8 cellular contexts compared by ENCODE assay signal in genomic region chr19:46716013-46716671, GRCh38. TPM values are rescaled to one million over a fixed set of nuclear protein-coding genes. Genes with fewer than 3 reads are reported as not detected.
DNase-seq lines count a peak whose midpoint lies in the region; ATAC-seq and TF ChIP-seq lines count a peak whose summit lies in the region.

No MANE protein-coding gene starts in this region.

- no peak for DNase-seq in activated CD4-positive, alpha-beta T cell treated with anti-CD3 and anti-CD28 coated beads, Interleukin-2, amount 10 ng/mL, durations not matched to agents 7 days and 5 days
- DNase-seq in activated CD4-positive, alpha-beta T cell treated with anti-CD3 and anti-CD28 coated beads, Interleukin-2, amount 50 U/mL, for 4 hours = no peak
- DNase-seq in activated CD8-positive, alpha-beta T cell treated with anti-CD3 and anti-CD28 coated beads for 36 hours = peak; percentile 48
- no peak for DNase-seq in heart right ventricle
- peak; percentile 77 for DNase-seq in sigmoid colon
- no peak for DNase-seq in Kasumi-1 (lab: John Stamatoyannopoulos, UW)

- no peak for TF ChIP-seq EP300 in sigmoid colon (IDR thresholded peaks at IDR 0.05)

- H3K36me3 ChIP-seq in heart right ventricle (peaks cover 0 to 44% (median 16%) of the 10 kb centered on the region in 9 donors), sigmoid colon (peaks cover 0 to 14% (median 11%) of the 10 kb centered on the region in 4 donors)

- H3K9me3 ChIP-seq in heart right ventricle (no peaks in the 10 kb centered on the region), sigmoid colon (no peaks in the 10 kb centered on the region)

- 2% methylated on average over 40 to 42 of the region's 42 CpGs for WGBS in heart right ventricle, 2 donors
- 1% methylated on average over 42 of the region's 42 CpGs for WGBS in sigmoid colon, 2 donors

- peak overlapping the region; percentile 96 for H3K27ac Mint-ChIP-seq in activated CD4-positive, alpha-beta T cell treated with anti-CD3 and anti-CD28 coated beads, Interleukin-2, amount 10 ng/mL, durations not matched to agents 7 days and 5 days
- peak overlapping the region; percentile 94 for H3K27ac Mint-ChIP-seq in activated CD8-positive, alpha-beta T cell treated with anti-CD3 and anti-CD28 coated beads for 36 hours

- TF ChIP-seq POLR2A in sigmoid colon (IDR thresholded peaks at IDR 0.05) = no peak

- ATAC-seq in activated CD8-positive, alpha-beta T cell treated with anti-CD3 and anti-CD28 coated beads for 36 hours = no peak
- ATAC-seq in heart right ventricle (no peak), GM21447 (IDR thresholded peaks at IDR 0.05; ENCODE audit: unreplicated experiment) (no peak), HG03457 (IDR thresholded peaks at IDR 0.05; ENCODE audit: unreplicated experiment) (no peak)

- peaks cover 52% of the 10 kb centered on the region for H3K36me3 Mint-ChIP-seq in activated CD4-positive, alpha-beta T cell treated with anti-CD3 and anti-CD28 coated beads, Interleukin-2, amount 10 ng/mL, durations not matched to agents 7 days and 5 days (ENCODE audit: low read depth)
- peaks cover 29% of the 10 kb centered on the region for H3K36me3 Mint-ChIP-seq in activated CD8-positive, alpha-beta T cell treated with anti-CD3 and anti-CD28 coated beads for 36 hours (ENCODE audit: low read depth)

- peak overlapping the region; percentile 94 for H3K4me3 Mint-ChIP-seq in activated CD4-positive, alpha-beta T cell treated with anti-CD3 and anti-CD28 coated beads, Interleukin-2, amount 10 ng/mL, durations not matched to agents 7 days and 5 days
- peak overlapping the region; percentile 86 for H3K4me3 Mint-ChIP-seq in activated CD8-positive, alpha-beta T cell treated with anti-CD3 and anti-CD28 coated beads for 36 hours

- no peaks in the 10 kb centered on the region for H3K27me3 ChIP-seq in heart right ventricle
- no peaks in the 10 kb centered on the region for H3K27me3 ChIP-seq in sigmoid colon

- H3K4me3 ChIP-seq in heart right ventricle = peak overlapping the region; percentile 48 to 97 (median 84)
- H3K4me3 ChIP-seq in sigmoid colon = peak overlapping the region; percentile 71 to 86 (median 80)

- H3K9me3 Mint-ChIP-seq in activated CD4-positive, alpha-beta T cell treated with anti-CD3 and anti-CD28 coated beads, Interleukin-2, amount 10 ng/mL, durations not matched to agents 7 days and 5 days = no peaks in the 10 kb centered on the region
- no peaks in the 10 kb centered on the region for H3K9me3 Mint-ChIP-seq in activated CD8-positive, alpha-beta T cell treated with anti-CD3 and anti-CD28 coated beads for 36 hours

- intact Hi-C loops in activated CD8-positive, alpha-beta T cell treated with anti-CD3 and anti-CD28 coated beads for 36 hours (cut with micrococcal nuclease) = no loop called here
- intact Hi-C loops in heart right ventricle (cut with DNase I) = no loop called here
- intact Hi-C loops in sigmoid colon (cut with DNase I) = no loop called here

- POLR2A ChIA-PET in activated CD4-positive, alpha-beta T cell treated with anti-CD3 and anti-CD28 coated beads, Interleukin-2, amount 10 ng/mL, durations not matched to agents 7 days and 5 days (lab: Charles Lee) = no interaction called here
- POLR2A ChIA-PET in activated CD8-positive, alpha-beta T cell treated with anti-CD3 and anti-CD28 coated beads for 36 hours (lab: Charles Lee) = interaction anchor here (1.0 to 3.6 kb wide), 7 partner anchors 9 to 115 kb away, joined by 3 to 27 read pairs (median 4); partner anchors contain the start of genes CALM3 and SLC1A5

- peaks cover 40% of the 10 kb centered on the region for H3K4me1 Mint-ChIP-seq in activated CD4-positive, alpha-beta T cell treated with anti-CD3 and anti-CD28 coated beads, Interleukin-2, amount 10 ng/mL, durations not matched to agents 7 days and 5 days
- peaks cover 34% of the 10 kb centered on the region for H3K4me1 Mint-ChIP-seq in activated CD8-positive, alpha-beta T cell treated with anti-CD3 and anti-CD28 coated beads for 36 hours (ENCODE audit: low read depth)

- H3K27me3 Mint-ChIP-seq in activated CD4-positive, alpha-beta T cell treated with anti-CD3 and anti-CD28 coated beads, Interleukin-2, amount 10 ng/mL, durations not matched to agents 7 days and 5 days = no peaks in the 10 kb centered on the region
- no peaks in the 10 kb centered on the region for H3K27me3 Mint-ChIP-seq in activated CD8-positive, alpha-beta T cell treated with anti-CD3 and anti-CD28 coated beads for 36 hours

- TF ChIP-seq CTCF in activated CD8-positive, alpha-beta T cell treated with anti-CD3 and anti-CD28 coated beads for 36 hours (IDR thresholded peaks at IDR 0.05) = no peak
- peak in 2 of 9 donors; percentile 11 to 21 for TF ChIP-seq CTCF in heart right ventricle (IDR thresholded peaks at IDR 0.05)
- TF ChIP-seq CTCF in sigmoid colon (IDR thresholded peaks at IDR 0.05) = no peak

- CTCF ChIA-PET in activated CD4-positive, alpha-beta T cell treated with anti-CD3 and anti-CD28 coated beads, Interleukin-2, amount 10 ng/mL, durations not matched to agents 7 days and 5 days (lab: Charles Lee) = interaction anchor here (0.6 to 4.2 kb wide), 7 partner anchors 10 to 1061 kb away, joined by 3 to 20 read pairs (median 4); no protein-coding TSS in a partner anchor
- CTCF ChIA-PET in activated CD8-positive, alpha-beta T cell treated with anti-CD3 and anti-CD28 coated beads for 36 hours (lab: Charles Lee) = interaction anchor here (0.8 to 5.7 kb wide), 7 partner anchors 7 to 178 kb away, joined by 3 to 75 read pairs (median 4); partner anchors contain the start of gene DACT3

- peaks cover 8 to 59% (median 45%) of the 10 kb centered on the region in 9 donors for H3K4me1 ChIP-seq in heart right ventricle
- H3K4me1 ChIP-seq in sigmoid colon = peaks cover 0 to 45% (median 26%) of the 10 kb centered on the region in 4 donors

- H3K27ac ChIP-seq in heart right ventricle = peak overlapping the region; percentile 48 to 95 (median 90)
- peak overlapping the region; percentile 84 to 92 (median 90) for H3K27ac ChIP-seq in sigmoid colon

RNA-seq across cellular contexts. Expression of gene PRKD2, which starts 0.8 kb away (rescaled TPM):
- total RNA-seq in activated CD4-positive, alpha-beta T cell treated with anti-CD3 and anti-CD28 coated beads, Interleukin-2, amount 10 ng/mL, durations not matched to agents 7 days and 5 days = 100 to 1,000 TPM; 175 to 178 TPM
- 10 to 100 TPM; 81.1 to 86.0 TPM for total RNA-seq in activated CD8-positive, alpha-beta T cell treated with anti-CD3 and anti-CD28 coated beads for 36 hours
- total RNA-seq in heart right ventricle = 10 to 100 TPM; 11.7 to 22.7 (median 12.4) TPM
- polyA plus RNA-seq in heart right ventricle = 10 to 100 TPM; 15.9 to 19.5 TPM
- 10 to 100 TPM; 14.7 to 33.8 (median 16.7) TPM for total RNA-seq in sigmoid colon
- polyA plus RNA-seq in sigmoid colon = 10 to 100 TPM; 18.6 to 51.7 (median 32.6) TPM

RNA-seq across cellular contexts. Expression of gene FKRP, which starts 29.7 kb away (rescaled TPM):
- total RNA-seq in activated CD4-positive, alpha-beta T cell treated with anti-CD3 and anti-CD28 coated beads, Interleukin-2, amount 10 ng/mL, durations not matched to agents 7 days and 5 days = 10 to 100 TPM; 16.9 to 20.5 TPM
- total RNA-seq in activated CD8-positive, alpha-beta T cell treated with anti-CD3 and anti-CD28 coated beads for 36 hours = 10 to 100 TPM in 1 of 2 experiments, 1 to 10 TPM in 1; 7.7 to 10.1 TPM
- 10 to 100 TPM; 14.6 to 22.8 (median 19.7) TPM for total RNA-seq in heart right ventricle
- polyA plus RNA-seq in heart right ventricle = 10 to 100 TPM; 13.0 to 20.3 TPM
- total RNA-seq in sigmoid colon = 10 to 100 TPM; 15.0 to 31.0 (median 15.7) TPM
- 10 to 100 TPM in 1 of 3 donors, 1 to 10 TPM in 2; 1.4 to 11.9 (median 3.6) TPM for polyA plus RNA-seq in sigmoid colon

RNA-seq across cellular contexts. Expression of gene STRN4, which starts 30.1 kb away (rescaled TPM):
- total RNA-seq in activated CD4-positive, alpha-beta T cell treated with anti-CD3 and anti-CD28 coated beads, Interleukin-2, amount 10 ng/mL, durations not matched to agents 7 days and 5 days = 10 to 100 TPM; 77.9 to 86.4 TPM
- 10 to 100 TPM; 52.5 to 63.5 TPM for total RNA-seq in activated CD8-positive, alpha-beta T cell treated with anti-CD3 and anti-CD28 coated beads for 36 hours
- 10 to 100 TPM; 43.3 to 56.1 (median 50.0) TPM for total RNA-seq in heart right ventricle
- 10 to 100 TPM; 50.4 to 63.3 TPM for polyA plus RNA-seq in heart right ventricle
- total RNA-seq in sigmoid colon = 10 to 100 TPM; 42.5 to 62.6 (median 49.7) TPM
- polyA plus RNA-seq in sigmoid colon = 10 to 100 TPM; 45.0 to 63.4 (median 51.8) TPM

RNA-seq across cellular contexts. Expression of gene DACT3, which starts 55.2 kb away (rescaled TPM):
- total RNA-seq in activated CD4-positive, alpha-beta T cell treated with anti-CD3 and anti-CD28 coated beads, Interleukin-2, amount 10 ng/mL, durations not matched to agents 7 days and 5 days = under 1 TPM; 0.31 to 0.42 TPM
- total RNA-seq in activated CD8-positive, alpha-beta T cell treated with anti-CD3 and anti-CD28 coated beads for 36 hours = 1 to 10 TPM; 5.8 to 6.1 TPM
- total RNA-seq in heart right ventricle = 10 to 100 TPM in 7 of 10 donors, 1 to 10 TPM in 3; 6.9 to 29.3 (median 14.9) TPM
- 1 to 10 TPM; 3.9 to 5.0 TPM for polyA plus RNA-seq in heart right ventricle
- total RNA-seq in sigmoid colon = 10 to 100 TPM; 23.7 to 87.2 (median 48.6) TPM
- 1 to 10 TPM in 2 of 3 donors, under 1 TPM in 1; 0.46 to 2.9 (median 1.8) TPM for polyA plus RNA-seq in sigmoid colon

Comparison
In these comparisons a context has a peak if more than half of its experiments do, and no peak if none do; other contexts are left out.
1. DNase-seq: peak in activated CD8-positive, alpha-beta T cell treated with anti-CD3 and anti-CD28 coated beads for 36 hours (single experiment) and sigmoid colon (single experiment); none in activated CD4-positive, alpha-beta T cell treated with anti-CD3 and anti-CD28 coated beads, Interleukin-2, amount 10 ng/mL, durations not matched to agents 7 days and 5 days (single experiment), activated CD4-positive, alpha-beta T cell treated with anti-CD3 and anti-CD28 coated beads, Interleukin-2, amount 50 U/mL, for 4 hours (0 of 2), heart right ventricle (0 of 2) and Kasumi-1 (0 of 2).